8 cellular contexts compared by ENCODE assay signal in the genomic region with DNA sequence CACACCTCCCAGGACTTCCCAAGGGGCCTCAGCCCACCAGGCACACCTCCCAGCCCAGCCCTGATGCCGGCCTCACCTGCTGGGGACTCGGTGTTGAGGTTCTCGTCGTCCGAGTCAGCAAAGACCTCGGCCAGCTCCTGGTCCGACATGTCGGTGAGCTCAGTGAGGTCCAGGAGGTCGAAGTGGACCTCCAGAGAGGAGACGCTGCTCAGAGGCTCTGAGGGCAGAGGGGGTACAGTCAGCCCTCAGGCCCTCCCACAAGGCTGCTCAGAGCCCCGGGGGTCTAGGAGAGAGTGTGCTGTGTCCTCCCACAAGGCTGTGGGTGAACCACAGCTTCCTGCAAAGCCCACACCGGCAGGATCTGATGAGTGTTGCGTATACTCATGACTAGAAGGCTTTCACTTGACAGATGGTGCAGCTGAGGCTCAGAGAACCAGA. TPM values are rescaled to one million over a fixed set of nuclear protein-coding genes. Genes with fewer than 3 reads are reported as not detected.
DNase-seq lines count a peak whose midpoint lies in the region; ATAC-seq and TF ChIP-seq lines count a peak whose summit lies in the region.

No MANE protein-coding gene starts in this region.

- no peak overlapping the region for H3K9ac ChIP-seq in BLaER1
- no peak overlapping the region for H3K9ac ChIP-seq in neural progenitor cell

- peak overlapping the region; percentile 54 for H3K27ac Mint-ChIP-seq in activated CD4-positive, alpha-beta T cell treated with anti-CD3 and anti-CD28 coated beads, Interleukin-2, amount 10 ng/mL, durations not matched to agents 7 days and 5 days
- H3K27ac Mint-ChIP-seq in neural progenitor cell = no peak overlapping the region

- peak overlapping the region; percentile 35 for H3K4me3 Mint-ChIP-seq in activated CD4-positive, alpha-beta T cell treated with anti-CD3 and anti-CD28 coated beads, Interleukin-2, amount 10 ng/mL, durations not matched to agents 7 days and 5 days
- H3K4me3 Mint-ChIP-seq in neural progenitor cell = no peak overlapping the region

- no peaks in the 10 kb centered on the region for H3K36me3 Mint-ChIP-seq in activated CD4-positive, alpha-beta T cell treated with anti-CD3 and anti-CD28 coated beads, Interleukin-2, amount 10 ng/mL, durations not matched to agents 7 days and 5 days (ENCODE audit: low read depth)
- no peaks in the 10 kb centered on the region for H3K36me3 Mint-ChIP-seq in neural progenitor cell

- H3K9me3 Mint-ChIP-seq in activated CD4-positive, alpha-beta T cell treated with anti-CD3 and anti-CD28 coated beads, Interleukin-2, amount 10 ng/mL, durations not matched to agents 7 days and 5 days = no peaks in the 10 kb centered on the region
- H3K9me3 Mint-ChIP-seq in neural progenitor cell = no peaks in the 10 kb centered on the region

- ATAC-seq in HG02642 (IDR thresholded peaks at IDR 0.05; ENCODE audit: poor library complexity, unreplicated experiment) = peak; percentile 53
- ATAC-seq in left colon = peak; percentile 19

- H3K27me3 ChIP-seq in BLaER1 (peaks cover 56% of the 10 kb centered on the region), neural progenitor cell (no peaks in the 10 kb centered on the region)

- peak; percentile 70 for DNase-seq in activated CD4-positive, alpha-beta T cell treated with anti-CD3 and anti-CD28 coated beads, Interleukin-2, amount 10 ng/mL, durations not matched to agents 7 days and 5 days
- DNase-seq in left colon = peak in 1 of 2 donors; percentile 27
- no peak for DNase-seq in neural progenitor cell (ENCODE audit: low spot score)
- DNase-seq in medulla oblongata (ENCODE audit: extremely low spot score) = no peak
- DNase-seq in NCI-H1436 (lab: John Stamatoyannopoulos, UW) = no peak
- no peak for DNase-seq in NCI-H1930 (lab: John Stamatoyannopoulos, UW)

- CTCF ChIA-PET in activated CD4-positive, alpha-beta T cell treated with anti-CD3 and anti-CD28 coated beads, Interleukin-2, amount 10 ng/mL, durations not matched to agents 7 days and 5 days (lab: Charles Lee) = interaction anchor here (0.8 to 1.5 kb wide), 3 partner anchors 9 to 14 kb away, joined by 3 to 4 read pairs (median 4); no protein-coding TSS in a partner anchor

- no peaks in the 10 kb centered on the region for H3K79me2 ChIP-seq in neural progenitor cell (ENCODE audit: low read depth)

- peaks cover 4% of the 10 kb centered on the region for H3F3A ChIP-seq in neural progenitor cell (ENCODE audit: low read depth)

- no peaks in the 10 kb centered on the region for H3K9me3 ChIP-seq in BLaER1
- H3K9me3 ChIP-seq in neural progenitor cell (ENCODE audit: low read depth) = no peaks in the 10 kb centered on the region

- H3K4me2 ChIP-seq in BLaER1 (peak overlapping the region; percentile 93), neural progenitor cell (no peak overlapping the region)

- TF ChIP-seq CTCF in neural progenitor cell (IDR thresholded peaks at IDR 0.05) = no peak

- H3K4me1 ChIP-seq in BLaER1 (peaks cover 65% of the 10 kb centered on the region), neural progenitor cell (peaks cover 4% of the 10 kb centered on the region)

- peaks cover 13% of the 10 kb centered on the region for H3K4me1 Mint-ChIP-seq in activated CD4-positive, alpha-beta T cell treated with anti-CD3 and anti-CD28 coated beads, Interleukin-2, amount 10 ng/mL, durations not matched to agents 7 days and 5 days
- H3K4me1 Mint-ChIP-seq in neural progenitor cell = no peaks in the 10 kb centered on the region

- POLR2A ChIA-PET in activated CD4-positive, alpha-beta T cell treated with anti-CD3 and anti-CD28 coated beads, Interleukin-2, amount 10 ng/mL, durations not matched to agents 7 days and 5 days (lab: Charles Lee) = no interaction called here

- no peak overlapping the region for H2AFZ ChIP-seq in neural progenitor cell (replicated peaks)

- peaks cover 88% of the 10 kb centered on the region for H4K20me1 ChIP-seq in BLaER1
- H4K20me1 ChIP-seq in neural progenitor cell (ENCODE audit: low read depth) = no peaks in the 10 kb centered on the region

- H3K4me3 ChIP-seq in BLaER1 (0 out of 2 replicates have a peak overlapping the region, but pooled peaks have one; percentile 32), neural progenitor cell (no peak overlapping the region)

- H3K27ac ChIP-seq in BLaER1 = no peak overlapping the region
- H3K27ac ChIP-seq in neural progenitor cell = no peak overlapping the region

- H3K36me3 ChIP-seq in BLaER1 (no peaks in the 10 kb centered on the region), neural progenitor cell (no peaks in the 10 kb centered on the region)

- intact Hi-C loops in left colon (cut with DNase I, micrococcal nuclease) = no loop called here

- peaks cover 8% of the 10 kb centered on the region for H3K27me3 Mint-ChIP-seq in activated CD4-positive, alpha-beta T cell treated with anti-CD3 and anti-CD28 coated beads, Interleukin-2, amount 10 ng/mL, durations not matched to agents 7 days and 5 days
- H3K27me3 Mint-ChIP-seq in neural progenitor cell (ENCODE audit: insufficient read depth, low read depth) = peaks cover 7% of the 10 kb centered on the region

RNA-seq across cellular contexts. Expression of a gene that starts 10.5 kb away (rescaled TPM):
- total RNA-seq in activated CD4-positive, alpha-beta T cell treated with anti-CD3 and anti-CD28 coated beads, Interleukin-2, amount 10 ng/mL, durations not matched to agents 7 days and 5 days = under 1 TPM; 0.07 to 0.15 TPM
- total RNA-seq in left colon (1 to 10 TPM; 3.8 to 4.9 TPM), neural progenitor cell (ENCODE audit: low replicate concordance) (5.2 and 19.4 TPM in 2 replicates)
